ENCODE assay signal across 8 cellular contexts in genomic region chr16:69150146-69150865, GRCh38. TPM values are rescaled to one million over a fixed set of nuclear protein-coding genes. Genes with fewer than 3 reads are reported as not detected.
DNase-seq lines count a peak whose midpoint lies in the region; ATAC-seq, FAIRE-seq and TF ChIP-seq lines count a peak whose summit lies in the region.

No MANE protein-coding gene starts in this region.

- 78% methylated on average over 16 of the region's 16 CpGs; no CpG with 5 or more reads in 1 of the 2 experiments for WGBS in H1 (ENCODE audit: extremely low coverage in 1 of 2, insufficient coverage in 1 of 2, insufficient read length in 1 of 2, insufficient replicate concordance in 2 of 2, low coverage in 1 of 2, low lambda C conversion rate in 2 of 2, missing lambda C conversion rate in 1 of 2), 2 experiments
- no CpG with 5 or more reads among the region's 16 CpGs for WGBS in mesendoderm (ENCODE audit: extremely low coverage, insufficient coverage, low lambda C conversion rate)
- 54 to 56% methylated on average over 16 of the region's 16 CpGs for WGBS in thyroid gland, 2 donors

- H3K56ac ChIP-seq in H1 (replicated peaks; ENCODE audit: insufficient read length, low read depth, low read length) (no peak overlapping the region), mesendoderm (ENCODE audit: low read length) (no peak overlapping the region)

- no peak overlapping the region for H2BK12ac ChIP-seq in H1 (ENCODE audit: low read depth, low read length)

- H3K4me3 ChIP-seq in WI38 (ENCODE audit: low read depth, low read length): no peak overlapping the region
- H3K4me3 ChIP-seq in H1 (ENCODE audit: extremely low read depth in 1 of 4, insufficient read depth in 2 of 4, low read depth in 3 of 4, low read length in 4 of 4): no peak overlapping the region
- H3K4me3 ChIP-seq in mesendoderm (ENCODE audit: low read length): no peak overlapping the region
- H3K4me3 ChIP-seq in thyroid gland (replicated peaks in 1 of 3): no peak overlapping the region

- H4K8ac ChIP-seq in H1 (ENCODE audit: extremely low read depth, insufficient read depth, low read length) (no peak overlapping the region), mesendoderm (ENCODE audit: low read depth, low read length) (no peak overlapping the region)

- H4K5ac ChIP-seq in H1 (ENCODE audit: insufficient read length, low read depth, low read length) (no peak overlapping the region), mesendoderm (ENCODE audit: low read length) (no peak overlapping the region)

- H3K79me1 ChIP-seq in H1 (ENCODE audit: low read depth, low read length): no peaks in the 10 kb centered on the region
- H3K79me1 ChIP-seq in mesendoderm (ENCODE audit: low read length): peaks cover 5% of the 10 kb centered on the region

- no peak overlapping the region for H3K14ac ChIP-seq in H1 (ENCODE audit: insufficient read length)

- H4K20me1 ChIP-seq in H1 (replicated peaks in 1 of 2; ENCODE audit: control insufficient read depth in 1 of 2, insufficient read depth in 2 of 2, low read length in 2 of 2): peaks cover 0 to 3% of the 10 kb centered on the region in 2 experiments

- peak; percentile 79 for FAIRE-seq in H1 (lab: Jason Lieb, UNC)

- TF ChIP-seq POLR2A in H1 (IDR thresholded peaks at IDR 0.05; ENCODE audit: control extremely low read depth in 1 of 2, low read depth in 2 of 2, low read length in 2 of 2): no peak
- no peak for TF ChIP-seq POLR2A in thyroid gland (IDR thresholded peaks at IDR 0.05)

- peak; percentile 75 to 81 for TF ChIP-seq RAD21 in H1 (IDR thresholded peaks at IDR 0.05 in 1 of 2, conservative IDR thresholded peaks at IDR 0.05 in 1 of 2; ENCODE audit: low read depth in 2 of 2, low read length in 2 of 2)

- no peak overlapping the region for H2BK15ac ChIP-seq in H1 (ENCODE audit: low read length)
- H2BK15ac ChIP-seq in mesendoderm (replicated peaks; ENCODE audit: low read depth): no peak overlapping the region

- ATAC-seq in GM18870 (IDR thresholded peaks at IDR 0.05; ENCODE audit: unreplicated experiment): no peak

- H3K23ac ChIP-seq in H1 (ENCODE audit: insufficient read length) (no peak overlapping the region), mesendoderm (ENCODE audit: low read length) (no peak overlapping the region)

- POLR2A ChIA-PET in H1 (lab: Charles Lee; ENCODE audit: partially characterized antibody): interaction anchor here (0.8 to 1.3 kb wide), 2 partner anchors 16 to 176 kb away, joined by 3 read pairs; no protein-coding TSS in a partner anchor

- H2AK5ac ChIP-seq in H1 (ENCODE audit: low read depth, low read length) (no peak overlapping the region), mesendoderm (ENCODE audit: low read length) (no peak overlapping the region)

- no peak overlapping the region for H2AFZ ChIP-seq in H1 (ENCODE audit: low read length)

- H3K27ac ChIP-seq in H1 (ENCODE audit: low read depth, low read length): peak overlapping the region; percentile 38; the same call in 1 of the 2 replicates
- H3K27ac ChIP-seq in mesendoderm (ENCODE audit: low read depth, low read length): no peak overlapping the region
- peak overlapping the region; percentile 41 to 92 (median 78) for H3K27ac ChIP-seq in thyroid gland

- intact Hi-C loops in thyroid gland (cut with DNase I): loop anchor here (5.0 kb wide), 1 partner anchor 137 kb away; no protein-coding TSS in a partner anchor

- CTCF ChIA-PET in H1 (lab: Charles Lee; ENCODE audit: partially characterized antibody): interaction anchor here (0.6 to 5.4 kb wide), 37 partner anchors 8 to 786 kb away, joined by 3 to 65 read pairs (median 4); partner anchors contain the start of gene PDF

- no peak overlapping the region for H4K91ac ChIP-seq in H1 (replicated peaks; ENCODE audit: insufficient read length, low read length)

- H3K9me3 ChIP-seq in H1 (ENCODE audit: insufficient read depth in 2 of 2, low read depth in 1 of 2, low read length in 1 of 2) (no peaks in the 10 kb centered on the region), thyroid gland (no peaks in the 10 kb centered on the region)

- H2BK5ac ChIP-seq in H1 (ENCODE audit: low read depth, low read length) (no peak overlapping the region), mesendoderm (ENCODE audit: low read length) (no peak overlapping the region)

- TF ChIP-seq CTCF in GM12873 (IDR thresholded peaks at IDR 0.05; ENCODE audit: insufficient read depth, low read depth, low read length, missing control alignments) (peak; percentile 74), WI38 (IDR thresholded peaks at IDR 0.05; ENCODE audit: low read depth, low read length) (peak; percentile 58), H1 (IDR thresholded peaks at IDR 0.05; ENCODE audit: control extremely low read depth in 1 of 3, insufficient read depth in 1 of 3, low read depth in 1 of 3, low read length in 3 of 3) (peak in 2 of 3 experiments; percentile 66 to 75; a peak in 3 of 4 replicates), thyroid gland (IDR thresholded peaks at IDR 0.05) (peak in 5 of 6 experiments; percentile 44 to 94 (median 80))

- TF ChIP-seq EP300 in H1 (IDR thresholded peaks at IDR 0.05; ENCODE audit: borderline replicate concordance in 1 of 2, low read depth in 2 of 2, low read length in 2 of 2): no peak

- H3K18ac ChIP-seq in H1 (ENCODE audit: extremely low read depth, low read length) (no peak overlapping the region), mesendoderm (ENCODE audit: low read length) (no peak overlapping the region)

- H2BK20ac ChIP-seq in H1 (ENCODE audit: low read length): no peak overlapping the region

- H3K36me3 ChIP-seq in H1 (ENCODE audit: control insufficient read depth in 2 of 4, insufficient read depth in 4 of 4, low read length in 3 of 4): peaks cover 28 to 59% (median 46%) of the 10 kb centered on the region in 4 experiments
- H3K36me3 ChIP-seq in mesendoderm (ENCODE audit: control insufficient read depth, insufficient read depth, low read length): peaks cover 14% of the 10 kb centered on the region
- peaks cover 11% of the 10 kb centered on the region in 2 donors for H3K36me3 ChIP-seq in thyroid gland

- H3K9ac ChIP-seq in H1 (replicated peaks in 1 of 4; ENCODE audit: extremely low read depth in 1 of 4, low read depth in 3 of 4, low read length in 3 of 4) (no peak overlapping the region), mesendoderm (ENCODE audit: low read length) (no peak overlapping the region)

- DNase-seq in AG08396 (ENCODE audit: low spot score) (peak; percentile 60), NCI-H2107 treated with DMSO at 0.1 percent for 48 hours (lab: John Stamatoyannopoulos, UW; ENCODE audit: unreplicated experiment) (peak; percentile 73), H1 (ENCODE audit: low read depth in 1 of 2, low spot score in 2 of 2) (peak in 1 of 2 experiments; percentile 57), mesendoderm (peak; percentile 80), thyroid gland (peak; percentile 65 to 69)

- H3K4ac ChIP-seq in H1 (replicated peaks; ENCODE audit: insufficient read length, low read depth, low read length) (no peak overlapping the region), mesendoderm (ENCODE audit: low read depth, low read length) (no peak overlapping the region)

- H3K4me2 ChIP-seq in H1 (ENCODE audit: insufficient read depth in 1 of 2, low read depth in 2 of 2, low read length in 2 of 2) (no peak overlapping the region), mesendoderm (ENCODE audit: low read length) (no peak overlapping the region)

- H3K23me2 ChIP-seq in H1 (ENCODE audit: low read depth, low read length): no peaks in the 10 kb centered on the region

- no peak overlapping the region for H2BK120ac ChIP-seq in H1 (replicated peaks; ENCODE audit: low read depth, low read length)
- no peak overlapping the region for H2BK120ac ChIP-seq in mesendoderm (ENCODE audit: low read depth, low read length)

- no peaks in the 10 kb centered on the region for H3K4me1 ChIP-seq in H1 (replicated peaks in 1 of 4; ENCODE audit: control insufficient read depth in 3 of 4, insufficient read depth in 4 of 4, low read length in 3 of 4)
- H3K4me1 ChIP-seq in mesendoderm (ENCODE audit: control insufficient read depth, low read depth, low read length): no peaks in the 10 kb centered on the region
- peaks cover 10 to 11% of the 10 kb centered on the region in 2 donors for H3K4me1 ChIP-seq in thyroid gland

- H3K79me2 ChIP-seq in H1 (ENCODE audit: control insufficient read depth in 1 of 2, insufficient read depth in 2 of 2, low read length in 2 of 2) (peaks cover 0 to 4% of the 10 kb centered on the region in 2 experiments; a peak in 1 of 4 replicates), mesendoderm (ENCODE audit: control insufficient read depth, insufficient read depth, low read length) (no peaks in the 10 kb centered on the region)

- H3K27me3 ChIP-seq in H1 (replicated peaks in 1 of 4; ENCODE audit: control insufficient read depth in 3 of 4, extremely low read depth in 1 of 4, insufficient read depth in 3 of 4, low read length in 3 of 4) (no peaks in the 10 kb centered on the region), mesendoderm (ENCODE audit: insufficient read depth, low read length, poor library complexity) (no peaks in the 10 kb centered on the region), thyroid gland (no peaks in the 10 kb centered on the region)

RNA-seq across cellular contexts. Expression of gene UTP4, which starts 17.9 kb away (rescaled TPM):
- 101 TPM in 2 replicates for total RNA-seq in H1 (2021; fragmentation: NEBNext Ultra II Directional; extraction: Animal tissue kit (Norgen Biotek cat#: 25700))
- polyA plus RNA-seq in H1 (2011; rRNA removed): 71.8 and 118 TPM in 2 replicates
- polyA plus RNA-seq in H1 (2011; cell fraction: cytosol; rRNA removed): 97.1 TPM
- 79.0 TPM for polyA plus RNA-seq in H1 (2011; cell fraction: nucleus; rRNA removed)
- 79.5 to 93.4 TPM (median 87.5 TPM) in 4 replicates for polyA plus RNA-seq in H1 (2012, experiment 1 of 2)
- polyA plus RNA-seq in H1 (2012, experiment 2 of 2): 49.1 TPM
- polyA plus RNA-seq in H1 (2013, experiment 1 of 2): 56.7 TPM
- polyA plus RNA-seq in H1 (2013, experiment 2 of 2): 56.3 TPM
- polyA minus RNA-seq in H1 (2011; rRNA and poly(A)+ RNA removed): 200 and 231 TPM in 2 replicates
- polyA minus RNA-seq in H1 (2011; cell fraction: cytosol; rRNA and poly(A)+ RNA removed): 63.9 TPM
- 44.5 TPM for polyA minus RNA-seq in H1 (2011; cell fraction: nucleus; rRNA and poly(A)+ RNA removed)
- polyA plus RNA-seq in mesendoderm (2013, experiment 1 of 2): 80.1 TPM
- polyA plus RNA-seq in mesendoderm (2013, experiment 2 of 2): 82.8 TPM
- 10 to 100 TPM; 22.4 to 33.1 (median 24.1) TPM for total RNA-seq in thyroid gland

RNA-seq across cellular contexts. Expression of gene CHTF8, which starts 17.9 kb away (rescaled TPM):
- total RNA-seq in H1 (2021; fragmentation: NEBNext Ultra II Directional; extraction: Animal tissue kit (Norgen Biotek cat#: 25700)): 138 and 146 TPM in 2 replicates
- polyA plus RNA-seq in H1 (2011; rRNA removed): 114 and 163 TPM in 2 replicates
- 142 TPM for polyA plus RNA-seq in H1 (2011; cell fraction: cytosol; rRNA removed)
- 134 TPM for polyA plus RNA-seq in H1 (2011; cell fraction: nucleus; rRNA removed)
- 121 to 142 TPM (median 125 TPM) in 4 replicates for polyA plus RNA-seq in H1 (2012, experiment 1 of 2)
- polyA plus RNA-seq in H1 (2012, experiment 2 of 2): 205 TPM
- 85.3 TPM for polyA plus RNA-seq in H1 (2013, experiment 1 of 2)
- 88.1 TPM for polyA plus RNA-seq in H1 (2013, experiment 2 of 2)
- polyA minus RNA-seq in H1 (2011; rRNA and poly(A)+ RNA removed): 161 and 182 TPM in 2 replicates
- polyA minus RNA-seq in H1 (2011; cell fraction: cytosol; rRNA and poly(A)+ RNA removed): 79.5 TPM
- polyA minus RNA-seq in H1 (2011; cell fraction: nucleus; rRNA and poly(A)+ RNA removed): 44.1 TPM
- 88.0 TPM for polyA plus RNA-seq in mesendoderm (2013, experiment 1 of 2)
- 89.9 TPM for polyA plus RNA-seq in mesendoderm (2013, experiment 2 of 2)
- 100 to 1,000 TPM in 3 of 4 donors, 10 to 100 TPM in 1; 95.8 to 124 (median 104) TPM for total RNA-seq in thyroid gland

RNA-seq across cellular contexts. Expression of gene SNTB2, which starts 36.7 kb away (rescaled TPM):
- 16.1 and 19.6 TPM in 2 replicates for total RNA-seq in H1 (2021; fragmentation: NEBNext Ultra II Directional; extraction: Animal tissue kit (Norgen Biotek cat#: 25700))
- polyA plus RNA-seq in H1 (2011; rRNA removed): 6.0 and 8.9 TPM in 2 replicates
- 6.3 TPM for polyA plus RNA-seq in H1 (2011; cell fraction: cytosol; rRNA removed)
- 19.2 TPM for polyA plus RNA-seq in H1 (2011; cell fraction: nucleus; rRNA removed)
- polyA plus RNA-seq in H1 (2012, experiment 1 of 2): 5.9 to 9.9 TPM (median 7.0 TPM) in 4 replicates
- polyA plus RNA-seq in H1 (2012, experiment 2 of 2): 0.96 TPM
- 6.0 TPM for polyA plus RNA-seq in H1 (2013, experiment 1 of 2)
- 5.3 TPM for polyA plus RNA-seq in H1 (2013, experiment 2 of 2)
- 15.2 and 17.5 TPM in 2 replicates for polyA minus RNA-seq in H1 (2011; rRNA and poly(A)+ RNA removed)
- polyA minus RNA-seq in H1 (2011; cell fraction: cytosol; rRNA and poly(A)+ RNA removed): 27.2 TPM
- 22.7 TPM for polyA minus RNA-seq in H1 (2011; cell fraction: nucleus; rRNA and poly(A)+ RNA removed)
- polyA plus RNA-seq in mesendoderm (2013, experiment 1 of 2): 5.2 TPM
- 5.2 TPM for polyA plus RNA-seq in mesendoderm (2013, experiment 2 of 2)
- total RNA-seq in thyroid gland: 10 to 100 TPM; 58.0 to 99.5 (median 96.7) TPM

RNA-seq across cellular contexts. Expression of gene HAS3, which starts 44.9 kb away (rescaled TPM):
- total RNA-seq in H1 (2021; fragmentation: NEBNext Ultra II Directional; extraction: Animal tissue kit (Norgen Biotek cat#: 25700)): 64.4 and 69.6 TPM in 2 replicates
- polyA plus RNA-seq in H1 (2011; rRNA removed): 32.1 and 36.3 TPM in 2 replicates
- 29.6 TPM for polyA plus RNA-seq in H1 (2011; cell fraction: cytosol; rRNA removed)
- polyA plus RNA-seq in H1 (2011; cell fraction: nucleus; rRNA removed): 66.5 TPM
- polyA plus RNA-seq in H1 (2012, experiment 1 of 2): 34.8 to 49.4 TPM (median 37.8 TPM) in 4 replicates
- polyA plus RNA-seq in H1 (2012, experiment 2 of 2): 21.6 TPM
- 67.7 TPM for polyA plus RNA-seq in H1 (2013, experiment 1 of 2)
- 65.6 TPM for polyA plus RNA-seq in H1 (2013, experiment 2 of 2)
- 63.5 and 84.0 TPM in 2 replicates for polyA minus RNA-seq in H1 (2011; rRNA and poly(A)+ RNA removed)
- 45.7 TPM for polyA minus RNA-seq in H1 (2011; cell fraction: cytosol; rRNA and poly(A)+ RNA removed)
- 51.1 TPM for polyA minus RNA-seq in H1 (2011; cell fraction: nucleus; rRNA and poly(A)+ RNA removed)
- 12.0 TPM for polyA plus RNA-seq in mesendoderm (2013, experiment 1 of 2)
- polyA plus RNA-seq in mesendoderm (2013, experiment 2 of 2): 11.5 TPM
- total RNA-seq in thyroid gland: 1 to 10 TPM; 3.5 to 9.1 (median 7.5) TPM
